Comparison of ENCODE assay signal across 1 cellular context in genomic region chr11:74948898-74949747, GRCh38.
TF ChIP-seq lines count a peak whose summit lies in the region.

TSS of gene SPCS2 (plus strand) at chr11:74949266. CDS start at chr11:74949286, 20 bp downstream.
TSS of gene XRRA1 (minus strand) at chr11:74949091. CDS start at chr11:74940878, 8,213 bp downstream.

TF ChIP-seq in HepG2, 621 proteins besides CTCF, POLR2A, EP300 and RAD21 (continued from another document and continues in another):
- TF ChIP-seq DZIP1 (CRISPR knock-in tag; IDR thresholded peaks at IDR 0.05) (0 out of 2 replicates have a peak, but pooled peaks have one; percentile 29), EED (CRISPR knock-in tag; IDR thresholded peaks at IDR 0.05) (peak; percentile 56; the same call in 1 of the 2 replicates), JUNB (CRISPR knock-in tag; IDR thresholded peaks at IDR 0.05; ENCODE audit: borderline replicate concordance) (no peak; the same call in 1 of the 2 replicates), MEIS1 (CRISPR knock-in tag; IDR thresholded peaks at IDR 0.05; ENCODE audit: borderline replicate concordance) (peak; percentile 88; the same call in 1 of the 2 replicates), KLF16 (CRISPR knock-in tag; IDR thresholded peaks at IDR 0.05) (peak; percentile 56 to 59; a peak in 1 of 4 replicates), KLF12 (CRISPR knock-in tag; IDR thresholded peaks at IDR 0.05; ENCODE audit: borderline replicate concordance) (peak; percentile 46; the same call in 1 of the 2 replicates), TFDP2 (CRISPR knock-in tag; IDR thresholded peaks at IDR 0.05) (peak; percentile 93), ZNF879 (CRISPR knock-in tag; IDR thresholded peaks at IDR 0.05) (peak; percentile 85; the same call in 1 of the 2 replicates), ZNF562 (CRISPR knock-in tag; IDR thresholded peaks at IDR 0.05; ENCODE audit: borderline replicate concordance) (no peak), ZNF691 (CRISPR knock-in tag; IDR thresholded peaks at IDR 0.05; ENCODE audit: borderline replicate concordance, low read depth) (0 out of 2 replicates have a peak, but pooled peaks have one; percentile 81), NR0B2 (CRISPR knock-in tag; IDR thresholded peaks at IDR 0.05) (peak; percentile 89; the same call in 1 of the 2 replicates), ZNF580 (CRISPR knock-in tag; IDR thresholded peaks at IDR 0.05; ENCODE audit: borderline replicate concordance, low read depth) (peak; percentile 96), MTERF4 (CRISPR knock-in tag; IDR thresholded peaks at IDR 0.05) (peak; percentile 83), SSRP1 (CRISPR knock-in tag; IDR thresholded peaks at IDR 0.05) (no peak), ZFP36L1 (CRISPR knock-in tag; IDR thresholded peaks at IDR 0.05) (0 out of 2 replicates have a peak, but pooled peaks have one; percentile 31), ZNF414 (CRISPR knock-in tag; IDR thresholded peaks at IDR 0.05) (peak; percentile 91), ATF5 (CRISPR knock-in tag; IDR thresholded peaks at IDR 0.05; ENCODE audit: low read depth) (no peak; the same call in 1 of the 2 replicates), NR1H2 (CRISPR knock-in tag; IDR thresholded peaks at IDR 0.05; ENCODE audit: borderline replicate concordance, low read depth) (no peak), THRA (CRISPR knock-in tag; IDR thresholded peaks at IDR 0.05; ENCODE audit: borderline replicate concordance) (peak; percentile 74; the same call in 1 of the 2 replicates), TSC22D2 (CRISPR knock-in tag; IDR thresholded peaks at IDR 0.05; ENCODE audit: borderline replicate concordance) (no peak; the same call in 1 of the 2 replicates), AGO1 (IDR thresholded peaks at IDR 0.05; ENCODE audit: low read depth, low read length, poor library complexity, severe bottlenecking) (peak; percentile 63), ZNF724P (CRISPR knock-in tag; IDR thresholded peaks at IDR 0.05; ENCODE audit: borderline replicate concordance) (peak; percentile 88; the same call in 1 of the 2 replicates), KDM6A (CRISPR knock-in tag; IDR thresholded peaks at IDR 0.05; ENCODE audit: low read depth) (no peak), TFAP4 (IDR thresholded peaks at IDR 0.05; ENCODE audit: borderline replicate concordance, low read depth) (peak; percentile 70; the same call in 1 of the 2 replicates), ZBTB10 (CRISPR knock-in tag; IDR thresholded peaks at IDR 0.05; ENCODE audit: borderline replicate concordance) (no peak), FOXA3 (CRISPR knock-in tag; IDR thresholded peaks at IDR 0.05) (peak; percentile 64), FOXA1 (IDR thresholded peaks at IDR 0.05) (no peak), FOXA1 (CRISPR knock-in tag; IDR thresholded peaks at IDR 0.05) (no peak), MYPOP (CRISPR knock-in tag; IDR thresholded peaks at IDR 0.05) (peak; percentile 52; the same call in 1 of the 2 replicates), GMEB2 (CRISPR knock-in tag; IDR thresholded peaks at IDR 0.05; ENCODE audit: low read depth) (peak; percentile 92), TOE1 (CRISPR knock-in tag; IDR thresholded peaks at IDR 0.05) (no peak), ZBTB2 (CRISPR knock-in tag; IDR thresholded peaks at IDR 0.05; ENCODE audit: low read depth) (no peak), ZNF784 (CRISPR knock-in tag; IDR thresholded peaks at IDR 0.05; ENCODE audit: borderline replicate concordance) (0 out of 2 replicates have a peak, but pooled peaks have one; percentile 39), ZSCAN9 (CRISPR knock-in tag; IDR thresholded peaks at IDR 0.05; ENCODE audit: borderline replicate concordance) (peak; percentile 53; the same call in 1 of the 2 replicates)
